Comparison of ENCODE assay signal across 10 cellular contexts in genomic region chr10:73768881-73769280, GRCh38. TPM values are rescaled to one million over a fixed set of nuclear protein-coding genes. Genes with fewer than 3 reads are reported as not detected.
DNase-seq lines count a peak whose midpoint lies in the region; ATAC-seq, FAIRE-seq and TF ChIP-seq lines count a peak whose summit lies in the region.
"Had no signal": no experiment of that assay in that cellular context is flagged by ENCODE, and none has a peak within 500 bp of the region (broad histone marks: within the 10 kb centered on the region; RNA-seq: fewer than 3 reads in every experiment).

No MANE protein-coding gene starts in this region.

- DNase-seq in NCI-H187 (lab: John Stamatoyannopoulos, UW) (peak; percentile 5 to 69), H1 (ENCODE audit: low read depth in 1 of 2, low spot score in 2 of 2) (no peak), kidney tubule cell (ENCODE audit: low spot score) (no peak), smooth muscle cell (lab: John Stamatoyannopoulos, UW; ENCODE audit: unreplicated experiment) (no peak)
- DNase-seq in activated CD8-positive, alpha-beta T cell treated with anti-CD3 and anti-CD28 coated beads for 36 hours: peak; percentile 76
- DNase-seq in stimulated activated naive CD8-positive, alpha-beta T cell treated with anti-CD3 and anti-CD28 coated beads, Interleukin-15, Interleukin-2, amounts not matched to agents 100 U/mL and 50 U/mL, for 24 hours: peak; percentile 52
- DNase-seq: amygdala, NCI-H748 treated with DMSO at 0.1 percent for 48 hours, testis had no signal

- H3K9ac ChIP-seq in H1 (replicated peaks in 1 of 4; ENCODE audit: extremely low read depth in 1 of 4, low read depth in 3 of 4, low read length in 3 of 4) (no peak overlapping the region), smooth muscle cell (ENCODE audit: low read depth) (no peak overlapping the region)

- CTCF ChIA-PET in activated CD8-positive, alpha-beta T cell treated with anti-CD3 and anti-CD28 coated beads for 36 hours (lab: Charles Lee): interaction anchor here (0.6 to 2.5 kb wide), 9 partner anchors 11 to 53 kb away, joined by 3 to 25 read pairs (median 7); partner anchors contain the start of genes CHCHD1 and SEC24C
- CTCF ChIA-PET in H1 (lab: Charles Lee; ENCODE audit: partially characterized antibody): interaction anchor here (1.1 to 4.9 kb wide), 6 partner anchors 9 to 42 kb away, joined by 3 to 17 read pairs (median 4); partner anchors contain the start of gene CHCHD1

- peaks cover 2% of the 10 kb centered on the region; the same call in 1 of the 2 replicates for H3K79me1 ChIP-seq in H1 (ENCODE audit: low read depth, low read length)

- no peak for TF ChIP-seq POLR2A in H1 (IDR thresholded peaks at IDR 0.05; ENCODE audit: control extremely low read depth in 1 of 2, low read depth in 2 of 2, low read length in 2 of 2)

- POLR2A ChIA-PET in activated CD8-positive, alpha-beta T cell treated with anti-CD3 and anti-CD28 coated beads for 36 hours (lab: Charles Lee): interaction anchor here (0.6 to 8.7 kb wide), 7 partner anchors 9 to 34 kb away, joined by 3 to 112 read pairs (median 3); partner anchors contain the start of genes CHCHD1, SEC24C and ZSWIM8
- POLR2A ChIA-PET in H1 (lab: Charles Lee; ENCODE audit: partially characterized antibody): interaction anchor here (0.9 to 6.2 kb wide), 10 partner anchors 9 to 42 kb away, joined by 3 to 56 read pairs (median 4); partner anchors contain the start of genes CHCHD1 and SEC24C

- H3K27me3 Mint-ChIP-seq in activated CD8-positive, alpha-beta T cell treated with anti-CD3 and anti-CD28 coated beads for 36 hours: no peaks in the 10 kb centered on the region

- H3K23me2 ChIP-seq in H1 (ENCODE audit: low read depth, low read length): peaks cover 8% of the 10 kb centered on the region

- no peak overlapping the region for H4K91ac ChIP-seq in H1 (replicated peaks; ENCODE audit: insufficient read length, low read length)

- no peak overlapping the region for H3K18ac ChIP-seq in H1 (ENCODE audit: extremely low read depth, low read length)

- no peak for FAIRE-seq in H1 (lab: Jason Lieb, UNC)

- H3K4me2 ChIP-seq in H1 (ENCODE audit: insufficient read depth in 1 of 2, low read depth in 2 of 2, low read length in 2 of 2) (no peak overlapping the region), smooth muscle cell (no peak overlapping the region)

- H3K4ac ChIP-seq in H1 (replicated peaks; ENCODE audit: insufficient read length, low read depth, low read length): no peak overlapping the region

- H2AFZ ChIP-seq in H1 (ENCODE audit: low read length): no peak overlapping the region
- no peak overlapping the region for H2AFZ ChIP-seq in smooth muscle cell (ENCODE audit: low read depth)

- peaks cover 0 to 6% of the 10 kb centered on the region in 2 experiments for H4K20me1 ChIP-seq in H1 (replicated peaks in 1 of 2; ENCODE audit: control insufficient read depth in 1 of 2, insufficient read depth in 2 of 2, low read length in 2 of 2)
- peaks cover 13% of the 10 kb centered on the region for H4K20me1 ChIP-seq in smooth muscle cell (ENCODE audit: low read depth)

- no peak overlapping the region for H4K8ac ChIP-seq in H1 (ENCODE audit: extremely low read depth, insufficient read depth, low read length)

- H2BK20ac ChIP-seq in H1 (ENCODE audit: low read length): no peak overlapping the region

- TF ChIP-seq RAD21 in H1 (IDR thresholded peaks at IDR 0.05 in 1 of 2, conservative IDR thresholded peaks at IDR 0.05 in 1 of 2; ENCODE audit: low read depth in 2 of 2, low read length in 2 of 2): no peak

- H3K27ac Mint-ChIP-seq in activated CD8-positive, alpha-beta T cell treated with anti-CD3 and anti-CD28 coated beads for 36 hours: peak overlapping the region; percentile 13

- peaks cover 76% of the 10 kb centered on the region for H3K36me3 Mint-ChIP-seq in activated CD8-positive, alpha-beta T cell treated with anti-CD3 and anti-CD28 coated beads for 36 hours (ENCODE audit: low read depth)

- peak; percentile 45 for TF ChIP-seq CTCF in activated CD8-positive, alpha-beta T cell treated with anti-CD3 and anti-CD28 coated beads for 36 hours (IDR thresholded peaks at IDR 0.05)
- TF ChIP-seq CTCF in H1 (IDR thresholded peaks at IDR 0.05; ENCODE audit: control extremely low read depth in 1 of 3, insufficient read depth in 1 of 3, low read depth in 1 of 3, low read length in 3 of 3) (peak; percentile 4 to 32 (median 19); a peak in 3 of 4 replicates), smooth muscle cell (IDR thresholded peaks at IDR 0.05; ENCODE audit: borderline replicate concordance, insufficient read depth, poor library complexity, severe bottlenecking) (no peak)

- no peak overlapping the region for H3K14ac ChIP-seq in H1 (ENCODE audit: insufficient read length)

- no peak overlapping the region for H3K23ac ChIP-seq in H1 (ENCODE audit: insufficient read length)

- H3K27me3 ChIP-seq in H1 (replicated peaks in 1 of 4; ENCODE audit: control insufficient read depth in 3 of 4, extremely low read depth in 1 of 4, insufficient read depth in 3 of 4, low read length in 3 of 4) (no peaks in the 10 kb centered on the region), smooth muscle cell (ENCODE audit: low read depth) (no peaks in the 10 kb centered on the region)
- H3K27me3 ChIP-seq: testis had no signal

- no peak overlapping the region for H3K4me3 Mint-ChIP-seq in activated CD8-positive, alpha-beta T cell treated with anti-CD3 and anti-CD28 coated beads for 36 hours

- peak; percentile 34 for ATAC-seq in activated CD8-positive, alpha-beta T cell treated with anti-CD3 and anti-CD28 coated beads for 36 hours
- no peak for ATAC-seq in stimulated activated naive CD8-positive, alpha-beta T cell treated with anti-CD3 and anti-CD28 coated beads, Interleukin-15, Interleukin-2, amounts not matched to agents 100 U/mL and 50 U/mL, for 24 hours
- ATAC-seq in HG02642 (IDR thresholded peaks at IDR 0.05; ENCODE audit: poor library complexity, unreplicated experiment): no peak

- H3K79me2 ChIP-seq in H1 (ENCODE audit: control insufficient read depth in 1 of 2, insufficient read depth in 2 of 2, low read length in 2 of 2) (peaks cover 0 to 2% of the 10 kb centered on the region in 2 experiments; a peak in 2 of 4 replicates), smooth muscle cell (ENCODE audit: low read depth) (peaks cover 8% of the 10 kb centered on the region)

- no peak overlapping the region for H3K56ac ChIP-seq in H1 (replicated peaks; ENCODE audit: insufficient read length, low read depth, low read length)

- no peak overlapping the region for H4K5ac ChIP-seq in H1 (ENCODE audit: insufficient read length, low read depth, low read length)

- no peak overlapping the region for H2BK120ac ChIP-seq in H1 (replicated peaks; ENCODE audit: low read depth, low read length)

- H3K27ac ChIP-seq in H1 (ENCODE audit: low read depth, low read length) (no peak overlapping the region), smooth muscle cell (ENCODE audit: low read depth) (no peak overlapping the region)
- H3K27ac ChIP-seq: testis had no signal

- intact Hi-C loops in activated CD8-positive, alpha-beta T cell treated with anti-CD3 and anti-CD28 coated beads for 36 hours (cut with micrococcal nuclease): no loop called here

- peaks cover 28% of the 10 kb centered on the region for H3K4me1 Mint-ChIP-seq in activated CD8-positive, alpha-beta T cell treated with anti-CD3 and anti-CD28 coated beads for 36 hours (ENCODE audit: low read depth)

- H2BK5ac ChIP-seq in H1 (ENCODE audit: low read depth, low read length): no peak overlapping the region

- H2BK12ac ChIP-seq in H1 (ENCODE audit: low read depth, low read length): no peak overlapping the region

- H3K4me3 ChIP-seq in H1 (ENCODE audit: extremely low read depth in 1 of 4, insufficient read depth in 2 of 4, low read depth in 3 of 4, low read length in 4 of 4): no peak overlapping the region
- no peak overlapping the region for H3K4me3 ChIP-seq in smooth muscle cell
- H3K4me3 ChIP-seq: testis had no signal

- no peaks in the 10 kb centered on the region for H3K9me3 Mint-ChIP-seq in activated CD8-positive, alpha-beta T cell treated with anti-CD3 and anti-CD28 coated beads for 36 hours

- peaks cover 33% of the 10 kb centered on the region for H3F3A ChIP-seq in smooth muscle cell (ENCODE audit: low read depth)

- H2BK15ac ChIP-seq in H1 (ENCODE audit: low read length): no peak overlapping the region

- no peak overlapping the region for H2AK5ac ChIP-seq in H1 (ENCODE audit: low read depth, low read length)

- H3K36me3 ChIP-seq in H1 (ENCODE audit: control insufficient read depth in 2 of 4, insufficient read depth in 4 of 4, low read length in 3 of 4) (peaks cover 22 to 46% (median 37%) of the 10 kb centered on the region in 4 experiments), smooth muscle cell (ENCODE audit: low read depth) (peaks cover 9% of the 10 kb centered on the region)

- no peak for TF ChIP-seq EP300 in H1 (IDR thresholded peaks at IDR 0.05; ENCODE audit: borderline replicate concordance in 1 of 2, low read depth in 2 of 2, low read length in 2 of 2)

- H3K4me1 ChIP-seq in H1 (replicated peaks in 1 of 4; ENCODE audit: control insufficient read depth in 3 of 4, insufficient read depth in 4 of 4, low read length in 3 of 4) (peaks cover 0 to 11% (median 6%) of the 10 kb centered on the region in 4 experiments; a peak in 4 of 7 replicates), smooth muscle cell (ENCODE audit: low read depth) (peaks cover 12% of the 10 kb centered on the region)

- 81% methylated on average over 11 of the region's 11 CpGs; no CpG with 5 or more reads in 1 of the 2 experiments for WGBS in H1 (ENCODE audit: extremely low coverage in 1 of 2, insufficient coverage in 1 of 2, insufficient read length in 1 of 2, insufficient replicate concordance in 2 of 2, low coverage in 1 of 2, low lambda C conversion rate in 2 of 2, missing lambda C conversion rate in 1 of 2), 2 experiments
- 88% methylated on average over 11 of the region's 11 CpGs for WGBS in smooth muscle cell (ENCODE audit: low lambda C conversion rate)

- H3K9me3 ChIP-seq in H1 (ENCODE audit: insufficient read depth in 2 of 2, low read depth in 1 of 2, low read length in 1 of 2): no peaks in the 10 kb centered on the region
- no peaks in the 10 kb centered on the region for H3K9me3 ChIP-seq in smooth muscle cell (replicated peaks; ENCODE audit: low read depth)
- H3K9me3 ChIP-seq: testis had no signal

RNA-seq across cellular contexts. Expression of gene CHCHD1, which starts 13.0 kb away (rescaled TPM):
- 10 to 100 TPM; 28.9 to 33.0 TPM for total RNA-seq in activated CD8-positive, alpha-beta T cell treated with anti-CD3 and anti-CD28 coated beads for 36 hours
- total RNA-seq in H1 (2021; fragmentation: NEBNext Ultra II Directional; extraction: Animal tissue kit (Norgen Biotek cat#: 25700)): 44.9 and 46.4 TPM in 2 replicates
- polyA plus RNA-seq in H1 (2011; rRNA removed): 52.6 and 58.1 TPM in 2 replicates
- polyA plus RNA-seq in H1 (2011; cell fraction: cytosol; rRNA removed): 57.1 TPM
- 28.2 TPM for polyA plus RNA-seq in H1 (2011; cell fraction: nucleus; rRNA removed)
- 78.9 to 101 TPM (median 92.5 TPM) in 4 replicates for polyA plus RNA-seq in H1 (2012, experiment 1 of 2)
- 104 TPM for polyA plus RNA-seq in H1 (2012, experiment 2 of 2)
- polyA plus RNA-seq in H1 (2013, experiment 1 of 2): 151 TPM
- 164 TPM for polyA plus RNA-seq in H1 (2013, experiment 2 of 2)
- polyA minus RNA-seq in H1 (2011; rRNA and poly(A)+ RNA removed): 5.0 and 6.8 TPM in 2 replicates
- 9.9 TPM for polyA minus RNA-seq in H1 (2011; cell fraction: cytosol; rRNA and poly(A)+ RNA removed)
- 15.8 TPM for polyA minus RNA-seq in H1 (2011; cell fraction: nucleus; rRNA and poly(A)+ RNA removed)
- total RNA-seq in smooth muscle cell: 51.7 and 65.9 TPM in 2 replicates
- polyA plus RNA-seq in smooth muscle cell: 67.8 and 68.3 TPM in 2 replicates

RNA-seq across cellular contexts. Expression of gene ZSWIM8, which starts 16.5 kb away (rescaled TPM):
- total RNA-seq in activated CD8-positive, alpha-beta T cell treated with anti-CD3 and anti-CD28 coated beads for 36 hours: 10 to 100 TPM; 30.0 to 41.0 TPM
- 44.7 and 49.8 TPM in 2 replicates for total RNA-seq in H1 (2021; fragmentation: NEBNext Ultra II Directional; extraction: Animal tissue kit (Norgen Biotek cat#: 25700))
- polyA plus RNA-seq in H1 (2011; rRNA removed): 99.7 and 113 TPM in 2 replicates
- polyA plus RNA-seq in H1 (2011; cell fraction: cytosol; rRNA removed): 63.2 TPM
- 423 TPM for polyA plus RNA-seq in H1 (2011; cell fraction: nucleus; rRNA removed)
- 32.9 to 71.7 TPM (median 60.3 TPM) in 4 replicates for polyA plus RNA-seq in H1 (2012, experiment 1 of 2)
- 50.8 TPM for polyA plus RNA-seq in H1 (2012, experiment 2 of 2)
- polyA plus RNA-seq in H1 (2013, experiment 1 of 2): 45.3 TPM
- polyA plus RNA-seq in H1 (2013, experiment 2 of 2): 34.3 TPM
- polyA minus RNA-seq in H1 (2011; rRNA and poly(A)+ RNA removed): 58.0 and 68.5 TPM in 2 replicates
- 42.7 TPM for polyA minus RNA-seq in H1 (2011; cell fraction: cytosol; rRNA and poly(A)+ RNA removed)
- polyA minus RNA-seq in H1 (2011; cell fraction: nucleus; rRNA and poly(A)+ RNA removed): 56.0 TPM
- total RNA-seq in smooth muscle cell: 44.8 and 83.9 TPM in 2 replicates
- polyA plus RNA-seq in smooth muscle cell: 48.3 and 66.9 TPM in 2 replicates

RNA-seq across cellular contexts. Expression of gene SEC24C, which starts 24.7 kb away (rescaled TPM):
- total RNA-seq in activated CD8-positive, alpha-beta T cell treated with anti-CD3 and anti-CD28 coated beads for 36 hours: 10 to 100 TPM; 87.5 to 88.7 TPM
- total RNA-seq in H1 (2021; fragmentation: NEBNext Ultra II Directional; extraction: Animal tissue kit (Norgen Biotek cat#: 25700)): 63.2 and 66.8 TPM in 2 replicates
- polyA plus RNA-seq in H1 (2011; rRNA removed): 67.4 and 70.4 TPM in 2 replicates
- polyA plus RNA-seq in H1 (2011; cell fraction: cytosol; rRNA removed): 47.5 TPM
- polyA plus RNA-seq in H1 (2011; cell fraction: nucleus; rRNA removed): 93.4 TPM
- 49.9 to 59.0 TPM (median 52.5 TPM) in 4 replicates for polyA plus RNA-seq in H1 (2012, experiment 1 of 2)
- 47.7 TPM for polyA plus RNA-seq in H1 (2012, experiment 2 of 2)
- polyA plus RNA-seq in H1 (2013, experiment 1 of 2): 28.8 TPM
- 28.9 TPM for polyA plus RNA-seq in H1 (2013, experiment 2 of 2)
- polyA minus RNA-seq in H1 (2011; rRNA and poly(A)+ RNA removed): 109 and 123 TPM in 2 replicates
- 46.1 TPM for polyA minus RNA-seq in H1 (2011; cell fraction: cytosol; rRNA and poly(A)+ RNA removed)
- 36.8 TPM for polyA minus RNA-seq in H1 (2011; cell fraction: nucleus; rRNA and poly(A)+ RNA removed)
- 50.3 and 54.7 TPM in 2 replicates for total RNA-seq in smooth muscle cell
- polyA plus RNA-seq in smooth muscle cell: 36.4 and 41.5 TPM in 2 replicates

RNA-seq across cellular contexts. Expression of gene NDST2, which starts 42.5 kb away (rescaled TPM):
- total RNA-seq in activated CD8-positive, alpha-beta T cell treated with anti-CD3 and anti-CD28 coated beads for 36 hours: 10 to 100 TPM; 51.1 to 53.5 TPM
- 21.4 and 25.5 TPM in 2 replicates for total RNA-seq in H1 (2021; fragmentation: NEBNext Ultra II Directional; extraction: Animal tissue kit (Norgen Biotek cat#: 25700))
- polyA plus RNA-seq in H1 (2011; rRNA removed): 13.9 and 18.0 TPM in 2 replicates
- 13.8 TPM for polyA plus RNA-seq in H1 (2011; cell fraction: cytosol; rRNA removed)
- 50.5 TPM for polyA plus RNA-seq in H1 (2011; cell fraction: nucleus; rRNA removed)
- 10.6 to 15.8 TPM (median 12.5 TPM) in 4 replicates for polyA plus RNA-seq in H1 (2012, experiment 1 of 2)
- 9.7 TPM for polyA plus RNA-seq in H1 (2012, experiment 2 of 2)
- polyA plus RNA-seq in H1 (2013, experiment 1 of 2): 13.4 TPM
- 12.3 TPM for polyA plus RNA-seq in H1 (2013, experiment 2 of 2)
- 26.5 and 36.6 TPM in 2 replicates for polyA minus RNA-seq in H1 (2011; rRNA and poly(A)+ RNA removed)
- polyA minus RNA-seq in H1 (2011; cell fraction: cytosol; rRNA and poly(A)+ RNA removed): 20.8 TPM
- polyA minus RNA-seq in H1 (2011; cell fraction: nucleus; rRNA and poly(A)+ RNA removed): 40.9 TPM
- total RNA-seq in smooth muscle cell: 12.4 and 13.3 TPM in 2 replicates
- polyA plus RNA-seq in smooth muscle cell: 11.1 and 15.2 TPM in 2 replicates

Comparison
In these comparisons a context has a peak if more than half of its experiments do, and no peak if none do; other contexts are left out.
1. DNase-seq: peak in NCI-H187 (2 of 2), activated CD8-positive, alpha-beta T cell treated with anti-CD3 and anti-CD28 coated beads for 36 hours (single experiment) and stimulated activated naive CD8-positive, alpha-beta T cell treated with anti-CD3 and anti-CD28 coated beads, Interleukin-15, Interleukin-2, amounts not matched to agents 100 U/mL and 50 U/mL, for 24 hours (single experiment); none in H1 (0 of 2), kidney tubule cell (single experiment) and smooth muscle cell (single experiment).